ENCODE assay signal across 14 cellular contexts in genomic region chrX:139725720-139726119, GRCh38. TPM values are rescaled to one million over a fixed set of nuclear protein-coding genes. Genes with fewer than 3 reads are reported as not detected.
DNase-seq lines count a peak whose midpoint lies in the region; ATAC-seq, FAIRE-seq and TF ChIP-seq lines count a peak whose summit lies in the region.
"Had no signal": no experiment of that assay in that cellular context is flagged by ENCODE, and none has a peak within 500 bp of the region (broad histone marks: within the 10 kb centered on the region; RNA-seq: fewer than 3 reads in every experiment).

No MANE protein-coding gene starts in this region.

- no peak for DNase-seq in GM12892 (ENCODE audit: insufficient read length)
- no peak for DNase-seq in mucosa of descending colon
- no peak for DNase-seq in central memory CD4-positive, alpha-beta T cell
- no peak for DNase-seq in activated effector memory CD4-positive, alpha-beta T cell treated with anti-CD3 and anti-CD28 coated beads, Interleukin-2, amount 50 U/mL, for 16 hours
- DNase-seq: foreskin fibroblast, GM23248, kidney, NCI-H1694 treated with DMSO at 0.1 percent for 48 hours, trophoblast cell had no signal

- intact Hi-C loops in mucosa of descending colon (cut with DNase I, micrococcal nuclease), result no loop called here

- peak; percentile 67 for FAIRE-seq in GM12892 (lab: Jason Lieb, UNC)
- FAIRE-seq: RCC 7860 had no signal

- no peak for TF ChIP-seq POLR2A in GM12892 (IDR thresholded peaks at IDR 0.05; ENCODE audit: low read depth, low read length)

- no peak for TF ChIP-seq CTCF in mucosa of descending colon (IDR thresholded peaks at IDR 0.05)

- ATAC-seq in GM19328 (IDR thresholded peaks at IDR 0.05; ENCODE audit: unreplicated experiment), result peak; percentile 50
- peak; percentile 95 for ATAC-seq in HG02623 (IDR thresholded peaks at IDR 0.05; ENCODE audit: unreplicated experiment)
- peak; percentile 80 for ATAC-seq in HG03378 (IDR thresholded peaks at IDR 0.05; ENCODE audit: unreplicated experiment)
- ATAC-seq in mucosa of descending colon, result no peak
- ATAC-seq in HG02840 (IDR thresholded peaks at IDR 0.05; ENCODE audit: low FRiP score, unreplicated experiment), result no peak

- H3K9me3 ChIP-seq in mucosa of descending colon, result no peaks in the 10 kb centered on the region

- no peaks in the 10 kb centered on the region for H3K4me1 ChIP-seq in mucosa of descending colon (ENCODE audit: low read depth)

- H3K36me3 ChIP-seq in mucosa of descending colon (ENCODE audit: low read depth), result no peaks in the 10 kb centered on the region

- H3K4me3 ChIP-seq in mucosa of descending colon, result no peak overlapping the region
- H3K4me3 ChIP-seq: GM23248 had no signal

RNA-seq across cellular contexts. Expression of gene MCF2, which starts 17.8 kb away (rescaled TPM):
- 0.38 TPM for polyA plus RNA-seq in GM12892 (2012; ENCODE audit: missing spikeins)
- under 1 TPM in 2 of 3 donors, not detected in 1; 0.06 to 0.14 TPM for total RNA-seq in mucosa of descending colon
- total RNA-seq: GM23248 had no signal

Comparison
In these comparisons a context has a peak if more than half of its experiments do, and no peak if none do; other contexts are left out.
1. ATAC-seq: peak in GM19328 (single experiment), HG02623 (single experiment) and HG03378 (single experiment); none in mucosa of descending colon (single experiment) and HG02840 (single experiment).